ENCODE assay signal across 7 cellular contexts in the genomic region with DNA sequence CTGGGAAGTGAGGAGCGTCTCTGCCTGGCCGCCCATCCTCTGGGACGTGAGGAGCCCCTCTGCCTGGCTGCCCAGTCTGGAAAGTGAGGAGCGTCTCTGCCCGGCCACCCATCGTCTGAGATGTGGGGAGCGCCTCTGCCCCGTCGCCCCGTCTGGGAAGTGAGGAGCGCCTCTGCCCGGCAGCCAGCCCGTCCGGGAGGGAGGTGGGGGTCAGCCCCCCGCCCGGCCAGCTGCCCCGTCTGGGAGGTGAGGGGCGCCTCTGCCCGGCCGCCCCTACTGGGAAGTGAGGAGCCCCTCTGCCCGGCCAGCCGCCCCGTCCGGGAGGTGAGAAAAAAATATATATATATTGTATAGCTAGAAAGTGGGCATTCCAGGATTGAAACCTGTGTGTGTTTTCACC. TPM values are rescaled to one million over a fixed set of nuclear protein-coding genes. Genes with fewer than 3 reads are reported as not detected.
"Had no signal": no experiment of that assay in that cellular context is flagged by ENCODE, and none has a peak within 500 bp of the region (broad histone marks: within the 10 kb centered on the region; RNA-seq: fewer than 3 reads in every experiment).

No MANE protein-coding gene starts in this region.

RNA-seq across cellular contexts. Expression of gene LHFPL4, which starts 6.4 kb away (rescaled TPM):
- total RNA-seq: OCI-LY7, PC-3, PC-9, Right ventricle myocardium inferior, Right ventricle myocardium superior, RPMI7951, SJCRH30 had no signal
